18 cellular contexts compared by ENCODE assay signal in genomic region chr20:61303675-61304074, GRCh38. TPM values are rescaled to one million over a fixed set of nuclear protein-coding genes. Genes with fewer than 3 reads are reported as not detected.
"Had no signal": no experiment of that assay in that cellular context is flagged by ENCODE, and none has a peak within 500 bp of the region (broad histone marks: within the 10 kb centered on the region; RNA-seq: fewer than 3 reads in every experiment).

No MANE protein-coding gene starts in this region.

- H3K4me3 ChIP-seq: ascending aorta, dorsolateral prefrontal cortex, esophagus muscularis mucosa, lung, right atrium auricular region, smooth muscle cell, tibial nerve, vagina had no signal

- H3K27me3 ChIP-seq: ascending aorta, dorsolateral prefrontal cortex, esophagus muscularis mucosa, right atrium auricular region, tibial nerve, vagina had no signal

- H3K36me3 ChIP-seq: ascending aorta, esophagus muscularis mucosa, right atrium auricular region, tibial nerve, vagina had no signal

- H3K4me1 Mint-ChIP-seq: activated CD4-positive, alpha-beta T cell treated with anti-CD3 and anti-CD28 coated beads, Interleukin-2, amount 10 ng/mL, durations not matched to agents 24 days and 14 days; naive B cell; stimulated activated memory B cell treated with anti-CD40 and anti-IgM and Interleukin-4, amounts not matched to agents 10 μg/mL and 1 μg/mL and 100 μg/mL, for 72 hours had no signal

- H3K27me3 Mint-ChIP-seq: activated CD4-positive, alpha-beta T cell treated with anti-CD3 and anti-CD28 coated beads, Interleukin-2, amount 10 ng/mL, durations not matched to agents 24 days and 14 days; naive B cell; stimulated activated memory B cell treated with anti-CD40 and anti-IgM and Interleukin-4, amounts not matched to agents 10 μg/mL and 1 μg/mL and 100 μg/mL, for 72 hours had no signal

- DNase-seq: activated CD4-positive, alpha-beta T cell treated with anti-CD3 and anti-CD28 coated beads, Interleukin-2, amount 10 ng/mL, durations not matched to agents 24 days and 14 days; activated naive CD4-positive, alpha-beta T cell; dorsolateral prefrontal cortex; glutamatergic neuron; left cardiac atrium; midbrain; naive B cell; stimulated activated CD4-positive, alpha-beta T cell treated with anti-CD3 and anti-CD28 coated beads, Interleukin-1b, Interleukin-23, amount 100 ng/mL, for 48 hours had no signal

- H3K4me3 Mint-ChIP-seq: activated CD4-positive, alpha-beta T cell treated with anti-CD3 and anti-CD28 coated beads, Interleukin-2, amount 10 ng/mL, durations not matched to agents 24 days and 14 days; activated T-helper 1 cell treated with anti-CD3 and anti-CD28 coated beads, Interleukin-12 subunit alpha, Interleukin-12 subunit beta, Interleukin-2, Interleukin-4 antibody, amounts not matched to agents 30 ng/mL and 10 ng/mL and 1 ng/mL, durations not matched to agents 14 hours and 24 hours and 36 hours; naive B cell; stimulated activated memory B cell treated with anti-CD40 and anti-IgM and Interleukin-4, amounts not matched to agents 10 μg/mL and 1 μg/mL and 100 μg/mL, for 72 hours; WTC11 had no signal

- H3K4me1 ChIP-seq: ascending aorta, esophagus muscularis mucosa, tibial nerve, vagina had no signal

- H3K9me3 Mint-ChIP-seq: activated CD4-positive, alpha-beta T cell treated with anti-CD3 and anti-CD28 coated beads, Interleukin-2, amount 10 ng/mL, durations not matched to agents 24 days and 14 days; activated T-helper 1 cell treated with anti-CD3 and anti-CD28 coated beads, Interleukin-12 subunit alpha, Interleukin-12 subunit beta, Interleukin-2, Interleukin-4 antibody, amounts not matched to agents 30 ng/mL and 10 ng/mL and 1 ng/mL, durations not matched to agents 14 hours and 24 hours and 36 hours; naive B cell; stimulated activated memory B cell treated with anti-CD40 and anti-IgM and Interleukin-4, amounts not matched to agents 10 μg/mL and 1 μg/mL and 100 μg/mL, for 72 hours; WTC11 had no signal

- H3K27ac Mint-ChIP-seq: activated CD4-positive, alpha-beta T cell treated with anti-CD3 and anti-CD28 coated beads, Interleukin-2, amount 10 ng/mL, durations not matched to agents 24 days and 14 days; activated T-helper 1 cell treated with anti-CD3 and anti-CD28 coated beads, Interleukin-12 subunit alpha, Interleukin-12 subunit beta, Interleukin-2, Interleukin-4 antibody, amounts not matched to agents 30 ng/mL and 10 ng/mL and 1 ng/mL, durations not matched to agents 14 hours and 24 hours and 36 hours; naive B cell; stimulated activated memory B cell treated with anti-CD40 and anti-IgM and Interleukin-4, amounts not matched to agents 10 μg/mL and 1 μg/mL and 100 μg/mL, for 72 hours; WTC11 had no signal

- H3K9me3 ChIP-seq: ascending aorta, esophagus muscularis mucosa, right atrium auricular region, tibial nerve, vagina had no signal

- ATAC-seq: left cardiac atrium; stimulated activated memory B cell treated with anti-CD40 and anti-IgM and Interleukin-4, amounts not matched to agents 10 μg/mL and 1 μg/mL and 100 μg/mL, for 72 hours; WTC11 had no signal

- H3K36me3 Mint-ChIP-seq: naive B cell; stimulated activated memory B cell treated with anti-CD40 and anti-IgM and Interleukin-4, amounts not matched to agents 10 μg/mL and 1 μg/mL and 100 μg/mL, for 72 hours; WTC11 had no signal

- H3K27ac ChIP-seq: ascending aorta, dorsolateral prefrontal cortex, esophagus muscularis mucosa, right atrium auricular region, tibial nerve, vagina had no signal

RNA-seq across cellular contexts. Expression of gene CDH4, which starts 51.6 kb away (rescaled TPM):
- total RNA-seq: activated CD4-positive, alpha-beta T cell treated with anti-CD3 and anti-CD28 coated beads, Interleukin-2, amount 10 ng/mL, durations not matched to agents 24 days and 14 days; activated T-helper 1 cell treated with anti-CD3 and anti-CD28 coated beads, Interleukin-12 subunit alpha, Interleukin-12 subunit beta, Interleukin-2, Interleukin-4 antibody, amounts not matched to agents 30 ng/mL and 10 ng/mL and 1 ng/mL, durations not matched to agents 14 hours and 24 hours and 36 hours; ascending aorta had no signal
